Comparison of ENCODE assay signal across 24 cellular contexts in genomic region chr19:5150902-5151741, GRCh38.
A peak's percentile ranks its signal among the peaks of the same experiment; 100 is the strongest.
DNase-seq lines count a peak whose midpoint lies in the region; ATAC-seq and TF ChIP-seq lines count a peak whose summit lies in the region.
"Had no signal": no experiment of that assay in that cellular context is flagged by ENCODE, and none has a peak within 500 bp of the region (broad histone marks: within the 10 kb centered on the region; RNA-seq: fewer than 3 reads in every experiment).

No MANE protein-coding gene starts in this region.

- H3K36me3 ChIP-seq in thoracic aorta, result peaks cover 7% of the 10 kb centered on the region
- H3K36me3 ChIP-seq: MG63 had no signal

- TF ChIP-seq CTCF in WTC11 (IDR thresholded peaks at IDR 0.05) (no peak), thoracic aorta (IDR thresholded peaks at IDR 0.05) (no peak)

- ATAC-seq in activated naive CD8-positive, alpha-beta T cell treated with anti-CD3 and anti-CD28 coated beads, Interleukin-2, amount 10 ng/mL, durations not matched to agents 7 days and 5 days (ENCODE audit: low read depth), result no peak
- peak; percentile 31 for ATAC-seq in WTC11
- ATAC-seq in thoracic aorta (ENCODE audit: insufficient number of reproducible peaks, low FRiP score, low read depth), result no peak
- ATAC-seq in HG02884 (IDR thresholded peaks at IDR 0.05; ENCODE audit: unreplicated experiment), result no peak
- ATAC-seq: activated CD4-positive, alpha-beta T cell treated with anti-CD3 and anti-CD28 coated beads for 36 hours; activated CD8-positive, alpha-beta memory T cell treated with anti-CD3 and anti-CD28 coated beads, Interleukin-2, amount 10 ng/mL, durations not matched to agents 7 days and 5 days; activated T-helper 17 cell treated with anti-CD3 and anti-CD28 coated beads, Interleukin-2, amount 50 U/mL, for 72 hours; GM12878; PC-3; stimulated activated naive B cell treated with anti-CD40 and anti-IgM and Interleukin-4, amounts not matched to agents 10 μg/mL and 1 μg/mL and 100 μg/mL, for 72 hours had no signal

- H3K9me3 Mint-ChIP-seq in activated naive CD8-positive, alpha-beta T cell treated with anti-CD3 and anti-CD28 coated beads, Interleukin-2, amount 10 ng/mL, durations not matched to agents 7 days and 5 days, result no peaks in the 10 kb centered on the region
- no peaks in the 10 kb centered on the region for H3K9me3 Mint-ChIP-seq in activated naive CD8-positive, alpha-beta T cell treated with anti-CD3 and anti-CD28 coated beads for 36 hours
- no peaks in the 10 kb centered on the region for H3K9me3 Mint-ChIP-seq in WTC11
- H3K9me3 Mint-ChIP-seq: activated T-helper 17 cell treated with anti-CD3 and anti-CD28 coated beads, Interleukin-2, amount 50 U/mL, for 72 hours; nephron; stimulated activated naive B cell treated with anti-CD40 and anti-IgM and Interleukin-4, amounts not matched to agents 10 μg/mL and 1 μg/mL and 100 μg/mL, for 72 hours had no signal

- no peaks in the 10 kb centered on the region for H3K27me3 Mint-ChIP-seq in activated naive CD8-positive, alpha-beta T cell treated with anti-CD3 and anti-CD28 coated beads, Interleukin-2, amount 10 ng/mL, durations not matched to agents 7 days and 5 days
- H3K27me3 Mint-ChIP-seq in activated naive CD8-positive, alpha-beta T cell treated with anti-CD3 and anti-CD28 coated beads for 36 hours, result no peaks in the 10 kb centered on the region
- H3K27me3 Mint-ChIP-seq in WTC11 (ENCODE audit: low read depth), result no peaks in the 10 kb centered on the region
- H3K27me3 Mint-ChIP-seq: activated CD4-positive, alpha-beta T cell treated with anti-CD3 and anti-CD28 coated beads for 36 hours; activated CD8-positive, alpha-beta memory T cell treated with anti-CD3 and anti-CD28 coated beads, Interleukin-2, amount 10 ng/mL, durations not matched to agents 7 days and 5 days; activated T-helper 17 cell treated with anti-CD3 and anti-CD28 coated beads, Interleukin-2, amount 50 U/mL, for 72 hours; stimulated activated naive B cell treated with anti-CD40 and anti-IgM and Interleukin-4, amounts not matched to agents 10 μg/mL and 1 μg/mL and 100 μg/mL, for 72 hours had no signal

- H3K4me3 Mint-ChIP-seq in activated naive CD8-positive, alpha-beta T cell treated with anti-CD3 and anti-CD28 coated beads, Interleukin-2, amount 10 ng/mL, durations not matched to agents 7 days and 5 days, result no peak overlapping the region
- no peak overlapping the region for H3K4me3 Mint-ChIP-seq in activated naive CD8-positive, alpha-beta T cell treated with anti-CD3 and anti-CD28 coated beads for 36 hours
- 0 out of 2 replicates have a peak overlapping the region, but pooled peaks have one; percentile 18 for H3K4me3 Mint-ChIP-seq in WTC11
- H3K4me3 Mint-ChIP-seq: activated CD4-positive, alpha-beta T cell treated with anti-CD3 and anti-CD28 coated beads for 36 hours; activated CD8-positive, alpha-beta memory T cell treated with anti-CD3 and anti-CD28 coated beads, Interleukin-2, amount 10 ng/mL, durations not matched to agents 7 days and 5 days; activated T-helper 17 cell treated with anti-CD3 and anti-CD28 coated beads, Interleukin-2, amount 50 U/mL, for 72 hours; nephron; stimulated activated naive B cell treated with anti-CD40 and anti-IgM and Interleukin-4, amounts not matched to agents 10 μg/mL and 1 μg/mL and 100 μg/mL, for 72 hours had no signal

- CTCF ChIA-PET in WTC11 (lab: Charles Lee), result interaction anchor here (0.5 to 3.8 kb wide), 24 partner anchors 9 to 341 kb away, joined by 3 to 32 read pairs (median 4); no protein-coding TSS in a partner anchor

- H3K36me3 Mint-ChIP-seq in activated naive CD8-positive, alpha-beta T cell treated with anti-CD3 and anti-CD28 coated beads, Interleukin-2, amount 10 ng/mL, durations not matched to agents 7 days and 5 days, result peaks cover 5% of the 10 kb centered on the region
- H3K36me3 Mint-ChIP-seq in activated naive CD8-positive, alpha-beta T cell treated with anti-CD3 and anti-CD28 coated beads for 36 hours, result peaks cover 7% of the 10 kb centered on the region
- peaks cover 5% of the 10 kb centered on the region; the same call in 1 of the 2 replicates for H3K36me3 Mint-ChIP-seq in WTC11

- H3K4me3 ChIP-seq in thoracic aorta, result no peak overlapping the region
- H3K4me3 ChIP-seq: adrenal gland, cardiac muscle cell, GM12878, MG63, SJSA1, tibial nerve had no signal

- POLR2A ChIA-PET in activated naive CD8-positive, alpha-beta T cell treated with anti-CD3 and anti-CD28 coated beads, Interleukin-2, amount 10 ng/mL, durations not matched to agents 7 days and 5 days (lab: Charles Lee), result no interaction called here
- POLR2A ChIA-PET in WTC11 (lab: Charles Lee), result no interaction called here

- H3K27ac Mint-ChIP-seq in activated naive CD8-positive, alpha-beta T cell treated with anti-CD3 and anti-CD28 coated beads, Interleukin-2, amount 10 ng/mL, durations not matched to agents 7 days and 5 days, result no peak overlapping the region
- no peak overlapping the region for H3K27ac Mint-ChIP-seq in activated naive CD8-positive, alpha-beta T cell treated with anti-CD3 and anti-CD28 coated beads for 36 hours
- H3K27ac Mint-ChIP-seq in WTC11, result no peak overlapping the region
- H3K27ac Mint-ChIP-seq: activated CD4-positive, alpha-beta T cell treated with anti-CD3 and anti-CD28 coated beads for 36 hours; activated CD8-positive, alpha-beta memory T cell treated with anti-CD3 and anti-CD28 coated beads, Interleukin-2, amount 10 ng/mL, durations not matched to agents 7 days and 5 days; activated T-helper 17 cell treated with anti-CD3 and anti-CD28 coated beads, Interleukin-2, amount 50 U/mL, for 72 hours; nephron; stimulated activated naive B cell treated with anti-CD40 and anti-IgM and Interleukin-4, amounts not matched to agents 10 μg/mL and 1 μg/mL and 100 μg/mL, for 72 hours had no signal

- H3K4me1 ChIP-seq in thoracic aorta (ENCODE audit: control insufficient read depth in 1 of 2, low read depth in 2 of 2), result no peaks in the 10 kb centered on the region
- H3K4me1 ChIP-seq: adrenal gland, SJSA1 had no signal

- H3K9me3 ChIP-seq in thoracic aorta, result no peaks in the 10 kb centered on the region
- H3K9me3 ChIP-seq: adrenal gland, MG63, SJSA1, tibial nerve had no signal

- peaks cover 2% of the 10 kb centered on the region for H3K4me1 Mint-ChIP-seq in activated naive CD8-positive, alpha-beta T cell treated with anti-CD3 and anti-CD28 coated beads, Interleukin-2, amount 10 ng/mL, durations not matched to agents 7 days and 5 days
- peaks cover 1% of the 10 kb centered on the region for H3K4me1 Mint-ChIP-seq in activated naive CD8-positive, alpha-beta T cell treated with anti-CD3 and anti-CD28 coated beads for 36 hours
- peaks cover 9% of the 10 kb centered on the region for H3K4me1 Mint-ChIP-seq in WTC11
- H3K4me1 Mint-ChIP-seq: activated CD4-positive, alpha-beta T cell treated with anti-CD3 and anti-CD28 coated beads for 36 hours; activated CD8-positive, alpha-beta memory T cell treated with anti-CD3 and anti-CD28 coated beads, Interleukin-2, amount 10 ng/mL, durations not matched to agents 7 days and 5 days; activated T-helper 17 cell treated with anti-CD3 and anti-CD28 coated beads, Interleukin-2, amount 50 U/mL, for 72 hours had no signal

- DNase-seq in activated naive CD8-positive, alpha-beta T cell treated with anti-CD3 and anti-CD28 coated beads, Interleukin-2, amount 10 ng/mL, durations not matched to agents 7 days and 5 days, result peak; percentile 32
- DNase-seq in activated naive CD8-positive, alpha-beta T cell treated with anti-CD3 and anti-CD28 coated beads for 36 hours, result no peak
- DNase-seq in WTC11 (ENCODE audit: low spot score), result no peak
- DNase-seq in left kidney (ENCODE audit: low read depth, low spot score), result peak; percentile 33
- DNase-seq in thoracic aorta (ENCODE audit: low spot score), result peak; percentile 0
- no peak for DNase-seq in dedifferentiated amniotic fluid mesenchymal stem cell (ENCODE audit: extremely low spot score)
- no peak for DNase-seq in NCI-H2107 treated with DMSO at 0.1 percent for 48 hours (lab: John Stamatoyannopoulos, UW; ENCODE audit: unreplicated experiment)
- DNase-seq: activated CD4-positive, alpha-beta T cell treated with anti-CD3 and anti-CD28 coated beads for 36 hours; activated CD8-positive, alpha-beta memory T cell treated with anti-CD3 and anti-CD28 coated beads, Interleukin-2, amount 10 ng/mL, durations not matched to agents 7 days and 5 days; mesendoderm; MG63; NCI-H146; NCI-H510A treated with DMSO at 0.1 percent for 48 hours; PC-3; stimulated activated naive B cell treated with anti-CD40 and anti-IgM and Interleukin-4, amounts not matched to agents 10 μg/mL and 1 μg/mL and 100 μg/mL, for 72 hours had no signal

- no peaks in the 10 kb centered on the region for H3K27me3 ChIP-seq in thoracic aorta (replicated peaks; ENCODE audit: insufficient read depth)
- H3K27me3 ChIP-seq: adrenal gland, cardiac muscle cell, MG63, SJSA1, tibial nerve had no signal

- H3K27ac ChIP-seq in thoracic aorta, result no peak overlapping the region
- H3K27ac ChIP-seq: adrenal gland, C4-2B, cardiac muscle cell, SJSA1, tibial nerve had no signal

TF ChIP-seq in WTC11, 78 proteins besides CTCF, POLR2A, EP300 and RAD21:
- TF ChIP-seq ZNF121 (CRISPR knock-in tag; IDR thresholded peaks at IDR 0.05) (no peak), ZNF423 (CRISPR knock-in tag; IDR thresholded peaks at IDR 0.05) (peak; percentile 23; the same call in 1 of the 2 replicates)

Comparison
In these comparisons a context has a peak if more than half of its experiments do, and no peak if none do; other contexts are left out.
1. DNase-seq: peak in activated naive CD8-positive, alpha-beta T cell treated with anti-CD3 and anti-CD28 coated beads, Interleukin-2, amount 10 ng/mL, durations not matched to agents 7 days and 5 days (single experiment), left kidney (single experiment) and thoracic aorta (single experiment); none in activated naive CD8-positive, alpha-beta T cell treated with anti-CD3 and anti-CD28 coated beads for 36 hours (single experiment), WTC11 (single experiment), dedifferentiated amniotic fluid mesenchymal stem cell (single experiment) and NCI-H2107 treated with DMSO at 0.1 percent for 48 hours (single experiment).